Comparison of ENCODE assay signal across 8 cellular contexts in the genomic region with DNA sequence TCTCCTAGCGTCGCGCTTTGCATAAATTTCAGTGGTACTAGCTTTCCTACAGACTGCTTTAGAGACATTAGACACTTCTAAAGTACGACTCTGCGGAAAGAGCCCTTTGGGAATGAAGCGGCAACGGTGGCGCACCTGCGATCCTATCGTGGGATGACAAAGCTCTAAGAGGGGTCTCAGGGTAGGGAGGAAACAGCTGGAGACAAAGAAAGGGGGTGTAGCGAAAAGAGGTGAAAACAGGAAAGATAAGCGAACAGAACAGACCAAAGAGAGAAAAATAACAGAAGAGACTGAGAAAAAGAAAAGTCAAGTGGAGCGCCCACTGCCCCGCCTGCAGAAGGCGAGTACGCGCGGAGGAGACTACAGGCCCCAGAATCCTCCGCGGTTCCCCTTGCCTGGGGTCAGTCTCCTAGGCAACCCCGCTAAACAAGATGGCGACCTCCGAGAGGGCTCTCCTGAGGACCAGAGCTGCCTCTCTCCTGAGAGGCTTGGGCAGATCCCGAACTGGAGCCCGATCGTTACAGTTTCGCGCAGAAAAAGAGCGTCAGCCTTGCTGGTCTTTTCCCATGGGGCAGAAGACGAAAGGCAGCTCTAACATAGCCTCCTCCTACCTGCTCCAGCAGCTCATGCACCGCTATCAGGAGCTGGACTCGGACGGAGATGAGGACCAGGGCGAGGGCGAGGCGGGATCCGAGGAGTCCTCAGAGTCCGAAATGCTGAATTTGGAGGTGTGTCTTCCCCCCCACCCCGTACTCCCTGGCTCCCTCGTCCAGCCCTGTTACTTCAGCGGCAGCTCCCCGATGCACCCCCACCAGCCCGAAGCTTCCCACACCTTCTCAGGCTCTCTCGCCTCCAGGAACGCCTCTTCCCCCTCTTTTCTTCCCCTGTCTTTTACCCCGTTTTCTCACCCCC. TPM values are rescaled to one million over a fixed set of nuclear protein-coding genes. Genes with fewer than 3 reads are reported as not detected.
DNase-seq lines count a peak whose midpoint lies in the region; ATAC-seq and TF ChIP-seq lines count a peak whose summit lies in the region.

A gene with protein sequence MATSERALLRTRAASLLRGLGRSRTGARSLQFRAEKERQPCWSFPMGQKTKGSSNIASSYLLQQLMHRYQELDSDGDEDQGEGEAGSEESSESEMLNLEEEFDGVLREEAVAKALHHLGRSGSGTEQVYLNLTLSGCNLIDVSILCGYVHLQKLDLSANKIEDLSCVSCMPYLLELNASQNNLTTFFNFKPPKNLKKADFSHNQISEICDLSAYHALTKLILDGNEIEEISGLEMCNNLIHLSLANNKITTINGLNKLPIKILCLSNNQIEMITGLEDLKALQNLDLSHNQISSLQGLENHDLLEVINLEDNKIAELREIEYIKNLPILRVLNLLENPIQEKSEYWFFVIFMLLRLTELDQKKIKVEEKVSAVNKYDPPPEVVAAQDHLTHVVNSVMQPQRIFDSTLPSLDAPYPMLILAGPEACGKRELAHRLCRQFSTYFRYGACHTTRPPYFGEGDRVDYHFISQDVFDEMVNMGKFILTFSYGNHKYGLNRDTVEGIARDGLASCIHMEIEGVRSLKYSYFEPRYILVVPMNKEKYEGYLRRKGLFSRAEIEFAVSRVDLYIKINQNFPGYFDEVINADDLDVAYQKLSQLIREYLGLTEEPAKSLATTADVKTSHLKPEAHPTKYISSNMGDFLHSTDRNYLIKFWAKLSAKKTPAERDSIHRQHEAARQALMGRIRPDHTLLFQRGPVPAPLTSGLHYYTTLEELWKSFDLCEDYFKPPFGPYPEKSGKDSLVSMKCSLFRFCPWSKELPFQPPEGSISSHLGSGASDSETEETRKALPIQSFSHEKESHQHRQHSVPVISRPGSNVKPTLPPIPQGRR (plus strand): TSS at position 404 of the 912 bp plus-strand sequence. CDS start 28 bp downstream, at position 432.

- ATAC-seq in GM21737 (IDR thresholded peaks at IDR 0.05; ENCODE audit: unreplicated experiment) = peak; percentile 100

- CTCF ChIA-PET in PC-9 (lab: Charles Lee) = no interaction called here

- peak within 1 kb of the TSS; percentile 92 for H3K4me3 ChIP-seq in Jurkat, Clone E6-1 (ENCODE audit: low read length)
- H3K4me3 ChIP-seq in PC-9 = peak within 1 kb of the TSS; percentile 71

- peak; percentile 93 for DNase-seq in DMS53 (lab: John Stamatoyannopoulos, UW)
- DNase-seq in Jurkat, Clone E6-1 (ENCODE audit: low read depth, low spot score) = peak; percentile 76
- peak; percentile 65 to 71 for DNase-seq in PC-9
- DNase-seq in activated T-cell treated with anti-CD3 and anti-CD28 coated beads, Interleukin-2, amount 50 U/mL, for 48 hours = peak; percentile 78 to 83
- peak; percentile 74 for DNase-seq in fibroblast of gingiva (ENCODE audit: low read depth)
- DNase-seq in myocyte (ENCODE audit: low read depth) = peak; percentile 90
- DNase-seq in stimulated activated CD8-positive, alpha-beta memory T cell treated with anti-CD3 and anti-CD28 coated beads, Interleukin-4, amount 100 ng/mL, for 48 hours = peak; percentile 82

- no peaks in the 10 kb centered on the region for H3K9me2 ChIP-seq in PC-9 (ENCODE audit: insufficient read depth)

- intact Hi-C loops in PC-9 (cut with micrococcal nuclease; ENCODE audit: unreplicated experiment) = no loop called here

- POLR2A ChIA-PET in PC-9 (lab: Charles Lee; ENCODE audit: unreplicated experiment) = interaction anchor here (0.6 to 0.7 kb wide), 2 partner anchors 47 to 1216 kb away, joined by 9 to 10 read pairs; no protein-coding TSS in a partner anchor

- BruUV-seq in PC-9 (replicated peaks; lab: Mats Ljungman, UMichigan) = no TSS peak

- no peaks in the 10 kb centered on the region for H3K36me3 ChIP-seq in PC-9 (ENCODE audit: low read depth)

- H3K9me3 ChIP-seq in PC-9 (ENCODE audit: insufficient read depth, low read depth) = no peaks in the 10 kb centered on the region

- no peaks in the 10 kb centered on the region for H4K20me1 ChIP-seq in PC-9 (ENCODE audit: insufficient read depth)

- H3K4me1 ChIP-seq in PC-9 (replicated peaks; ENCODE audit: insufficient read depth) = peaks cover 10% of the 10 kb centered on the region; the same call in 1 of the 2 replicates

- 0 out of 2 replicates have a peak, but pooled peaks cover 8% of the 10 kb centered on the region for H3K27me3 ChIP-seq in PC-9 (ENCODE audit: insufficient read depth, low read depth)

- TF ChIP-seq CTCF in PC-9 (conservative IDR thresholded peaks at IDR 0.05) = no peak

- H3K27ac ChIP-seq in PC-9 = no peak within 1 kb of the TSS

- no peaks in the 10 kb centered on the region for H3F3A ChIP-seq in PC-9 (ENCODE audit: insufficient read depth, low read depth)

- H3K79me2 ChIP-seq in PC-9 (ENCODE audit: low read depth) = no peaks in the 10 kb centered on the region

- peak within 1 kb of the TSS; percentile 93 for H3K4me2 ChIP-seq in PC-9

- H2AFZ ChIP-seq in PC-9 = peak within 1 kb of the TSS; percentile 95

RNA-seq across cellular contexts. Expression of the gene that starts here (rescaled TPM):
- not detected for polyA plus RNA-seq in Jurkat, Clone E6-1 (2012; ENCODE audit: insufficient read depth, insufficient read length)
- total RNA-seq in PC-9 (2021) (0.60 and 2.3 TPM in 2 replicates), myocyte (0.21 and 0.24 TPM in 2 replicates)
- 0.23 TPM for polyA plus RNA-seq in myocyte (2012)

Comparison
In these comparisons a context has a peak if more than half of its experiments do, and no peak if none do; other contexts are left out.
1. Peak in DNase-seq in myocyte; RNA of the gene not detected or under 1 TPM.